Comparison of ENCODE assay signal across 16 cellular contexts in the genomic region with DNA sequence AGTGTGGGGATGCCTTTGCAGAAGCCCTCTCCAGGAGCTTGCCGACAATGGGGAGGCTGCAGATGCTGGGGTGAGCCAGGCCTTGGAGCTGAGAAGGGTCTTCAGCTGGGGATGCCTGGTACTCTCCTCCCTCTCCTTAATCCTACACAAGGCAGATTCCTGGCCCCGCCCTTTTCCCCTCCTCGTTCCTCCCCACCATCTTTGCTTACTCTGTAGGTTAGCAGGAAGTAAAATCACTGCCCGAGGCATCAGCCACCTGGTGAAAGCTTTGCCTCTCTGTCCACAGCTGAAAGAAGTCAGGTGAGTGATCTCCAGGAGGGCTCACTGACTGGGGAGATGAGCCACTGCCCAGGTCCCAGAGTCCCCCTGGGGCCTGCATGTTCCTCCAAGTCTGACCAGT. TPM values are rescaled to one million over a fixed set of nuclear protein-coding genes. Genes with fewer than 3 reads are reported as not detected.
DNase-seq lines count a peak whose midpoint lies in the region; ATAC-seq and TF ChIP-seq lines count a peak whose summit lies in the region.
"Had no signal": no experiment of that assay in that cellular context is flagged by ENCODE, and none has a peak within 500 bp of the region (broad histone marks: within the 10 kb centered on the region; RNA-seq: fewer than 3 reads in every experiment).

No MANE protein-coding gene starts in this region.

- H3K9ac ChIP-seq in Karpas-422 (ENCODE audit: low read length) = no peak overlapping the region
- H3K9ac ChIP-seq in GM23248 = no peak overlapping the region

- H2AFZ ChIP-seq in Karpas-422 (ENCODE audit: low read length) (no peak overlapping the region), GM23248 (no peak overlapping the region)

- TF ChIP-seq POLR2A in prostate gland (IDR thresholded peaks at IDR 0.05) = no peak

- H3K27ac ChIP-seq in Karpas-422 (ENCODE audit: low read length) (peak overlapping the region; percentile 35), GM23248 (no peak overlapping the region), prostate gland (no peak overlapping the region)
- H3K27ac ChIP-seq: transverse colon had no signal

- H3K36me3 Mint-ChIP-seq in activated CD4-positive, alpha-beta T cell treated with anti-CD3 and anti-CD28 coated beads, Interleukin-2, amount 10 ng/mL, durations not matched to agents 24 days and 14 days (ENCODE audit: low read depth) = peaks cover 74% of the 10 kb centered on the region
- H3K36me3 Mint-ChIP-seq in activated naive CD8-positive, alpha-beta T cell treated with anti-CD3 and anti-CD28 coated beads for 36 hours = peaks cover 69% of the 10 kb centered on the region

- H3K36me3 ChIP-seq in Karpas-422 (ENCODE audit: insufficient read depth, low read length) = no peaks in the 10 kb centered on the region
- no peaks in the 10 kb centered on the region for H3K36me3 ChIP-seq in mucosa of descending colon (ENCODE audit: low read depth)
- H3K36me3 ChIP-seq in GM23248 (ENCODE audit: low read depth) = no peaks in the 10 kb centered on the region
- H3K36me3 ChIP-seq in prostate gland = no peaks in the 10 kb centered on the region
- H3K36me3 ChIP-seq: breast epithelium, transverse colon had no signal

- H3K27me3 Mint-ChIP-seq in activated CD4-positive, alpha-beta T cell treated with anti-CD3 and anti-CD28 coated beads, Interleukin-2, amount 10 ng/mL, durations not matched to agents 24 days and 14 days = no peaks in the 10 kb centered on the region
- no peaks in the 10 kb centered on the region for H3K27me3 Mint-ChIP-seq in activated naive CD8-positive, alpha-beta T cell treated with anti-CD3 and anti-CD28 coated beads for 36 hours

- H3K79me2 ChIP-seq in Karpas-422 (ENCODE audit: low read length) (no peaks in the 10 kb centered on the region), GM23248 (ENCODE audit: insufficient read depth) (no peaks in the 10 kb centered on the region)

- H3K4me1 Mint-ChIP-seq in activated CD4-positive, alpha-beta T cell treated with anti-CD3 and anti-CD28 coated beads, Interleukin-2, amount 10 ng/mL, durations not matched to agents 24 days and 14 days = peaks cover 43% of the 10 kb centered on the region
- peaks cover 66% of the 10 kb centered on the region for H3K4me1 Mint-ChIP-seq in activated naive CD8-positive, alpha-beta T cell treated with anti-CD3 and anti-CD28 coated beads for 36 hours

- H3K4me1 ChIP-seq in Karpas-422 (ENCODE audit: low read length) = peaks cover 12% of the 10 kb centered on the region
- H3K4me1 ChIP-seq in mucosa of descending colon (ENCODE audit: low read depth) = no peaks in the 10 kb centered on the region
- H3K4me1 ChIP-seq in GM23248 (ENCODE audit: insufficient read depth) = peaks cover 6% of the 10 kb centered on the region; the same call in 1 of the 2 replicates
- no peaks in the 10 kb centered on the region for H3K4me1 ChIP-seq in prostate gland (replicated peaks)
- H3K4me1 ChIP-seq: breast epithelium, transverse colon had no signal

- H3K4me3 ChIP-seq in Karpas-422 (ENCODE audit: low read length) = no peak overlapping the region
- no peak overlapping the region for H3K4me3 ChIP-seq in mucosa of descending colon
- H3K4me3 ChIP-seq in GM23248 = no peak overlapping the region
- H3K4me3 ChIP-seq in prostate gland = no peak overlapping the region
- H3K4me3 ChIP-seq: breast epithelium, transverse colon had no signal

- H3K4me3 Mint-ChIP-seq in activated CD4-positive, alpha-beta T cell treated with anti-CD3 and anti-CD28 coated beads, Interleukin-2, amount 10 ng/mL, durations not matched to agents 24 days and 14 days = no peak overlapping the region
- H3K4me3 Mint-ChIP-seq in activated naive CD8-positive, alpha-beta T cell treated with anti-CD3 and anti-CD28 coated beads for 36 hours = no peak overlapping the region
- H3K4me3 Mint-ChIP-seq: CD14-positive monocyte had no signal

- in situ Hi-C loops in GM23248 (cut with MboI) = no loop called here

- H3K9me3 Mint-ChIP-seq in activated CD4-positive, alpha-beta T cell treated with anti-CD3 and anti-CD28 coated beads, Interleukin-2, amount 10 ng/mL, durations not matched to agents 24 days and 14 days = peaks cover 7% of the 10 kb centered on the region
- no peaks in the 10 kb centered on the region for H3K9me3 Mint-ChIP-seq in activated naive CD8-positive, alpha-beta T cell treated with anti-CD3 and anti-CD28 coated beads for 36 hours

- intact Hi-C loops in activated CD4-positive, alpha-beta T cell treated with anti-CD3 and anti-CD28 coated beads, Interleukin-2, amount 10 ng/mL, durations not matched to agents 24 days and 14 days (cut with micrococcal nuclease) = no loop called here
- intact Hi-C loops in mucosa of descending colon (cut with DNase I, micrococcal nuclease) (no loop called here), prostate gland (cut with DNase I) (no loop called here)

- peak; percentile 31 for ATAC-seq in mucosa of descending colon

- H4K20me1 ChIP-seq in Karpas-422 (ENCODE audit: insufficient read depth, low read depth, low read length) = no peaks in the 10 kb centered on the region
- no peaks in the 10 kb centered on the region for H4K20me1 ChIP-seq in GM23248 (ENCODE audit: insufficient read depth)

- H3K4me2 ChIP-seq in Karpas-422 (ENCODE audit: low read depth, low read length, poor library complexity, severe bottlenecking) = no peak overlapping the region
- H3K4me2 ChIP-seq in GM23248 (ENCODE audit: unreplicated experiment) = no peak overlapping the region

- no peaks in the 10 kb centered on the region for H3K27me3 ChIP-seq in Karpas-422 (ENCODE audit: low read length)
- H3K27me3 ChIP-seq in GM23248 (replicated peaks; ENCODE audit: insufficient read depth) = no peaks in the 10 kb centered on the region
- H3K27me3 ChIP-seq in prostate gland (replicated peaks; ENCODE audit: insufficient read depth) = no peaks in the 10 kb centered on the region
- H3K27me3 ChIP-seq: breast epithelium, transverse colon had no signal

- 73 to 76% methylated on average over 4 of the region's 4 CpGs for WGBS in GM23248 (ENCODE audit: low coverage in 1 of 2, low lambda C conversion rate in 2 of 2, missing lambda C conversion rate in 2 of 2), 2 experiments
- 45% methylated on average over 4 of the region's 4 CpGs for WGBS in prostate gland

- no peaks in the 10 kb centered on the region for H3K9me2 ChIP-seq in Karpas-422 (replicated peaks; ENCODE audit: insufficient read depth, low read length)
- H3K9me2 ChIP-seq in GM23248 (ENCODE audit: insufficient read depth) = no peaks in the 10 kb centered on the region

- H3K27ac Mint-ChIP-seq in activated CD4-positive, alpha-beta T cell treated with anti-CD3 and anti-CD28 coated beads, Interleukin-2, amount 10 ng/mL, durations not matched to agents 24 days and 14 days = peak overlapping the region; percentile 63
- H3K27ac Mint-ChIP-seq in activated naive CD8-positive, alpha-beta T cell treated with anti-CD3 and anti-CD28 coated beads for 36 hours = peak overlapping the region; percentile 36

- no peak for TF ChIP-seq CTCF in mucosa of descending colon (IDR thresholded peaks at IDR 0.05)
- TF ChIP-seq CTCF in prostate gland (IDR thresholded peaks at IDR 0.05) = no peak

- H3K9me3 ChIP-seq in Karpas-422 (ENCODE audit: low read length) (no peaks in the 10 kb centered on the region), mucosa of descending colon (no peaks in the 10 kb centered on the region), GM23248 (ENCODE audit: low read depth) (no peaks in the 10 kb centered on the region), prostate gland (no peaks in the 10 kb centered on the region)
- H3K9me3 ChIP-seq: breast epithelium, transverse colon had no signal

- H3F3A ChIP-seq in GM23248 (ENCODE audit: insufficient read depth) = no peaks in the 10 kb centered on the region

- no peak for DNase-seq in activated CD4-positive, alpha-beta T cell treated with anti-CD3 and anti-CD28 coated beads, Interleukin-2, amount 10 ng/mL, durations not matched to agents 24 days and 14 days
- DNase-seq in activated CD4-positive, alpha-beta T cell treated with anti-CD3 and anti-CD28 coated beads, Interleukin-2, amount 50 U/mL, for 4 hours = no peak
- DNase-seq in Karpas-422 = no peak
- no peak for DNase-seq in activated naive CD8-positive, alpha-beta T cell treated with anti-CD3 and anti-CD28 coated beads for 36 hours
- DNase-seq in mucosa of descending colon = no peak
- DNase-seq in GM23248 = no peak
- no peak for DNase-seq in SW 1271 (lab: John Stamatoyannopoulos, UW)
- no peak for DNase-seq in prostate gland (ENCODE audit: low spot score)
- DNase-seq: activated CD4-positive, alpha-beta T cell treated with anti-CD3 and anti-CD28 coated beads, Interleukin-2, amount 50 U/mL, for 1 hour; activated gamma-delta T cell treated with Interleukin-2 at 50 U/mL for 16 hours; kidney glomerular epithelial cell; NCI-H2029 treated with DMSO at 0.1 percent for 48 hours; NCI-H524 treated with DMSO at 0.1 percent for 48 hours; transverse colon had no signal

RNA-seq across cellular contexts. Expression of gene NLRC5, which starts 38.7 kb away (rescaled TPM):
- total RNA-seq in activated CD4-positive, alpha-beta T cell treated with anti-CD3 and anti-CD28 coated beads, Interleukin-2, amount 10 ng/mL, durations not matched to agents 24 days and 14 days = 208 and 214 TPM in 2 replicates
- total RNA-seq in Karpas-422 (2014; rRNA removed; shearing (Covaris generic); ENCODE audit: low replicate concordance) = 103 and 116 TPM in 2 replicates
- total RNA-seq in activated naive CD8-positive, alpha-beta T cell treated with anti-CD3 and anti-CD28 coated beads for 36 hours = 100 to 1,000 TPM; 142 to 151 TPM
- 100 to 1,000 TPM; 110 to 127 (median 113) TPM for total RNA-seq in mucosa of descending colon
- 17.1 and 23.8 TPM in 2 replicates for total RNA-seq in GM23248 (2014; rRNA removed; shearing (Covaris generic))
- 9.3 and 10.6 TPM in 2 replicates for polyA plus RNA-seq in GM23248 (2016; fragmentation: Nextera tagmentation; extraction: Ambion mirVana)
- 10 to 100 TPM in 1 of 2 donors, 1 to 10 TPM in 1; 9.5 to 31.2 TPM for total RNA-seq in prostate gland
